In the genomic region with DNA sequence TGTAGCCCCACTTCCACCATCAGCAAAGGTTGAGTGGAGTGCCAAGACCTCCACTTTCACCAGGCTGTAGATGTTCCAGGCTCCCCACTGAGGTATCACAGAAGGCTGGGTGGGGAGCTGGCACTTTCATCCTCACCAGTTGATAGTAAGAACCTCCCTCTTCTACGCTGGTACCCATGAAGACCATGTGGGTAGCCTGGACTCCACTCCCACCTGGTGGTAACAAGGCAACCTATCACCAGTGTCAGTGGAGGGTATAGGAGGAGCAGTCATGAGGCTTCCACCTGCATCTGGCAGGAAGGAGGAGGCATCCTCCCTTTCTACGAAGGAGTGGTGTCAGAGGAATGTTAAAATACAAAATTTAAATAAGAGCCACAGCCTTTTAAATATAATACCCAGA, we compare ENCODE assay signal across 11 cellular contexts.
A peak's percentile ranks its signal among the peaks of the same experiment; 100 is the strongest.
DNase-seq lines count a peak whose midpoint lies in the region; ATAC-seq and TF ChIP-seq lines count a peak whose summit lies in the region.
"Had no signal": no experiment of that assay in that cellular context is flagged by ENCODE, and none has a peak within 500 bp of the region (broad histone marks: within the 10 kb centered on the region; RNA-seq: fewer than 3 reads in every experiment).

No MANE protein-coding gene starts in this region.

- H2AFZ ChIP-seq in MM.1S (ENCODE audit: low read length): no peak overlapping the region

- no peaks in the 10 kb centered on the region for H3K36me3 Mint-ChIP-seq in effector memory CD8-positive, alpha-beta T cell (ENCODE audit: insufficient read depth)

- H3K9me3 ChIP-seq in MM.1S (replicated peaks; ENCODE audit: insufficient read depth, low read length): no peaks in the 10 kb centered on the region

- DNase-seq in GM06990 (ENCODE audit: extremely low read depth, insufficient read length) (no peak), MM.1S (peak; percentile 67), fibroblast of pulmonary artery (ENCODE audit: low read depth) (peak; percentile 6), NCI-H2227 treated with DMSO at 0.1 percent for 48 hours (lab: John Stamatoyannopoulos, UW) (no peak), activated T-cell treated with anti-CD3 and anti-CD28 coated beads for 4 hours (no peak)
- no peak for DNase-seq in effector memory CD8-positive, alpha-beta T cell

- no peak overlapping the region for H3K4me3 Mint-ChIP-seq in effector memory CD8-positive, alpha-beta T cell
- H3K4me3 Mint-ChIP-seq: activated naive CD8-positive, alpha-beta T cell; stimulated activated memory B cell treated with anti-CD40 and anti-IgM and Interleukin-4, amounts not matched to agents 10 μg/mL and 1 μg/mL and 100 μg/mL, for 72 hours had no signal

- peaks cover 23% of the 10 kb centered on the region for H3K4me1 ChIP-seq in MM.1S (ENCODE audit: low read length)

- H3K4me2 ChIP-seq in MM.1S (ENCODE audit: low read depth, low read length): no peak overlapping the region

- no peaks in the 10 kb centered on the region for H4K20me1 ChIP-seq in MM.1S (ENCODE audit: insufficient read depth, low read length)

- H3K36me3 ChIP-seq in GM06990 (ENCODE audit: control insufficient read depth, insufficient read depth, low read length): no peaks in the 10 kb centered on the region
- H3K36me3 ChIP-seq in MM.1S (replicated peaks; ENCODE audit: insufficient read depth, low read length): no peaks in the 10 kb centered on the region

- H3F3A ChIP-seq in MM.1S (ENCODE audit: insufficient read depth, low read length): peaks cover 5% of the 10 kb centered on the region; the same call in 1 of the 2 replicates

- no peaks in the 10 kb centered on the region for H3K9me3 Mint-ChIP-seq in effector memory CD8-positive, alpha-beta T cell
- H3K9me3 Mint-ChIP-seq: stimulated activated memory B cell treated with anti-CD40 and anti-IgM and Interleukin-4, amounts not matched to agents 10 μg/mL and 1 μg/mL and 100 μg/mL, for 72 hours had no signal

- no peak overlapping the region for H3K9ac ChIP-seq in MM.1S (ENCODE audit: low read length)

- no peaks in the 10 kb centered on the region for H3K9me2 ChIP-seq in MM.1S (replicated peaks; ENCODE audit: insufficient read depth, low read length)

- H3K27me3 ChIP-seq in GM06990 (replicated peaks; ENCODE audit: control insufficient read depth, insufficient read depth, low read length) (no peaks in the 10 kb centered on the region), MM.1S (replicated peaks; ENCODE audit: insufficient read depth, low read length) (no peaks in the 10 kb centered on the region)

- H3K79me2 ChIP-seq in MM.1S (ENCODE audit: low read length): 0 out of 2 replicates have a peak, but pooled peaks cover 4% of the 10 kb centered on the region

- H3K4me3 ChIP-seq in GM06990 (replicated peaks; ENCODE audit: low read depth, low read length): no peak overlapping the region
- no peak overlapping the region for H3K4me3 ChIP-seq in MM.1S (ENCODE audit: low read length)
- H3K4me3 ChIP-seq in fibroblast of pulmonary artery (replicated peaks; ENCODE audit: low read depth, low read length): no peak overlapping the region
- H3K4me3 ChIP-seq: SK-N-MC had no signal

- H3K27me3 Mint-ChIP-seq in effector memory CD8-positive, alpha-beta T cell: no peaks in the 10 kb centered on the region
- H3K27me3 Mint-ChIP-seq: activated naive CD8-positive, alpha-beta T cell; stimulated activated memory B cell treated with anti-CD40 and anti-IgM and Interleukin-4, amounts not matched to agents 10 μg/mL and 1 μg/mL and 100 μg/mL, for 72 hours had no signal

- peak; percentile 22 for ATAC-seq in GM19463 (IDR thresholded peaks at IDR 0.05; ENCODE audit: unreplicated experiment)
- no peak for ATAC-seq in effector memory CD8-positive, alpha-beta T cell (replicated peaks)
- no peak for ATAC-seq in HG02885 (IDR thresholded peaks at IDR 0.05; ENCODE audit: poor library complexity, unreplicated experiment)
- ATAC-seq: stimulated activated memory B cell treated with anti-CD40 and anti-IgM and Interleukin-4, amounts not matched to agents 10 μg/mL and 1 μg/mL and 100 μg/mL, for 72 hours had no signal

- H3K4me1 Mint-ChIP-seq in effector memory CD8-positive, alpha-beta T cell (ENCODE audit: low read depth in 2 of 2): peaks cover 2 to 4% of the 10 kb centered on the region in 2 donors

- H3K27ac Mint-ChIP-seq in effector memory CD8-positive, alpha-beta T cell: no peak overlapping the region
- H3K27ac Mint-ChIP-seq: activated naive CD8-positive, alpha-beta T cell; stimulated activated memory B cell treated with anti-CD40 and anti-IgM and Interleukin-4, amounts not matched to agents 10 μg/mL and 1 μg/mL and 100 μg/mL, for 72 hours had no signal

- no peak overlapping the region for H3K27ac ChIP-seq in MM.1S (ENCODE audit: low read length)
- H3K27ac ChIP-seq: SK-N-MC had no signal

- TF ChIP-seq CTCF in GM06990 (IDR thresholded peaks at IDR 0.05; ENCODE audit: insufficient read depth, low read length, poor library complexity, severe bottlenecking) (peak; percentile 17), MM.1S (IDR thresholded peaks at IDR 0.05; ENCODE audit: low read length) (peak; percentile 79), fibroblast of pulmonary artery (IDR thresholded peaks at IDR 0.05; ENCODE audit: low read length, missing control alignments) (no peak)

Comparison
In these comparisons a context has a peak if more than half of its experiments do, and no peak if none do; other contexts are left out.
1. DNase-seq: peak in MM.1S (single experiment) and fibroblast of pulmonary artery (single experiment); none in GM06990 (single experiment), effector memory CD8-positive, alpha-beta T cell (0 of 3), NCI-H2227 treated with DMSO at 0.1 percent for 48 hours (single experiment) and activated T-cell treated with anti-CD3 and anti-CD28 coated beads for 4 hours (single experiment).